Comparison of ENCODE assay signal across 5 cellular contexts in the genomic region with DNA sequence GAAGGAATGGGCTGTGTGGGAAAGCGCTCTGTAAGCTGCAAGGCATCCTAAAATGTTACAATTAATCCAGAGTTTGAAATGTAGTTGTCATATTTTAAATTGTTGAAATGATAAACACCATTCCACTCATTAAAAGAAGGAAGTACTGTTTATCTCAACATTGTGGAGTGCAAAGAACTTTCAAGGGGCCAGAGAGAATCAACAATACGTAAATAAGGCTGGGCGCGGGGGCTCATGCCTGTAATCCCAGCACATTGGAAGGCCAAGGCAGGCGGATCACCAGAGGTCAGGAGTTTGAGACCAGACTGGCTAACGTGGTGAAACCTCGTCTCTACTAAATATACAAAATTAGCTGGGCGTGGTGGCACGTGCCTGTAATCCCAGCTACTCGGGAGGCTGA. TPM values are rescaled to one million over a fixed set of nuclear protein-coding genes. Genes with fewer than 3 reads are reported as not detected.
"Had no signal": no experiment of that assay in that cellular context is flagged by ENCODE, and none has a peak within 500 bp of the region (broad histone marks: within the 10 kb centered on the region; RNA-seq: fewer than 3 reads in every experiment).

No MANE protein-coding gene starts in this region.

- H3K4me3 ChIP-seq: GM23248 had no signal

- H3K9me3 Mint-ChIP-seq: H9 had no signal

- H3K4me3 Mint-ChIP-seq: H9, IgD-negative memory B cell had no signal

- H3K36me3 Mint-ChIP-seq: IgD-negative memory B cell had no signal

- DNase-seq: GM23248, H9, HCEC 1CT had no signal

- H2AFZ ChIP-seq: GM23248 had no signal

- H3K4me1 Mint-ChIP-seq: IgD-negative memory B cell had no signal

- H3K27ac ChIP-seq: GM23248 had no signal

- H3K27me3 Mint-ChIP-seq: IgD-negative memory B cell had no signal

- H3K27ac Mint-ChIP-seq: IgD-negative memory B cell had no signal

RNA-seq across cellular contexts. Expression of gene NR1H4, which starts 24.5 kb away (rescaled TPM):
- total RNA-seq: GM23248, H1, H9 had no signal
- polyA plus RNA-seq: GM23248, H1, IgD-negative memory B cell had no signal
